8 cellular contexts compared by ENCODE assay signal in the genomic region with DNA sequence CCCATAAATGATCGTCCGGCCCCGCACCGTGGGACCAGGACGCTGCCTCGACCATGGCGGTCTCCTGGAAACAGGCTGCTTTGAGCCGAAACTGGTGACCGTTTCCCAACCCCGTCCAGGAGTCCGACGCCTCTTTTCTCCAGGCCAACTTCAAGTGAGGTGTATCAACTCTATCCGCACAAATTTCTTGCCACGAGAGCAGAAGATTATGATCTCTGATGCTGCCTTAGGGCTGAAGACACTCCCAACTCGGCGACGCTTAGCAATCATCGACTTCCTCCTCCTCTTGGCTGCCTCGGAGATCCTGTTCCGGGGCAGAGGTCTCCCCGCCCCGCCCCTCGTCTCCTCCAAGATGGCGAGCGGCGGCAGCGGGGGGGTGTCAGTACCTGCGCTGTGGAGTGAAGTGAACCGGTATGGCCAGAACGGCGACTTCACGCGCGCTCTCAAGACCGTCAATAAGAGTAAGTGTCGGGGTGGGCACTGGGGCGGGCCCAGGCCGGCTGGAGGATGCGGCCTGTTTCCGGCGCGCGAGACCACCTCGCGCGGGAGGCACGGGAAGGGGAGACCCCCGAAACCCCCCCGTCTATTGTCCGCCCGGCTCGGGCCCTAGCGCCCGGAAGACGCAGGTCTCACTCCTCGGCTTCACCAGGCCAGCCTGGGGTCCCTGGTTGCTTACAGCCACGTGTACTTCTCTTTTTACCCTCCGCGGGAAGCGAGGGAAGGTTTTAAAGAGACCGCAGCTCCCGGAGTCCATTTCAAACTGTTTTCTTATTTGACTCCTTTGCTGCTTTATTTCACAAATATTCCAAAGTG. TPM values are rescaled to one million over a fixed set of nuclear protein-coding genes. Genes with fewer than 3 reads are reported as not detected.
DNase-seq lines count a peak whose midpoint lies in the region; ATAC-seq and TF ChIP-seq lines count a peak whose summit lies in the region.

A gene with protein sequence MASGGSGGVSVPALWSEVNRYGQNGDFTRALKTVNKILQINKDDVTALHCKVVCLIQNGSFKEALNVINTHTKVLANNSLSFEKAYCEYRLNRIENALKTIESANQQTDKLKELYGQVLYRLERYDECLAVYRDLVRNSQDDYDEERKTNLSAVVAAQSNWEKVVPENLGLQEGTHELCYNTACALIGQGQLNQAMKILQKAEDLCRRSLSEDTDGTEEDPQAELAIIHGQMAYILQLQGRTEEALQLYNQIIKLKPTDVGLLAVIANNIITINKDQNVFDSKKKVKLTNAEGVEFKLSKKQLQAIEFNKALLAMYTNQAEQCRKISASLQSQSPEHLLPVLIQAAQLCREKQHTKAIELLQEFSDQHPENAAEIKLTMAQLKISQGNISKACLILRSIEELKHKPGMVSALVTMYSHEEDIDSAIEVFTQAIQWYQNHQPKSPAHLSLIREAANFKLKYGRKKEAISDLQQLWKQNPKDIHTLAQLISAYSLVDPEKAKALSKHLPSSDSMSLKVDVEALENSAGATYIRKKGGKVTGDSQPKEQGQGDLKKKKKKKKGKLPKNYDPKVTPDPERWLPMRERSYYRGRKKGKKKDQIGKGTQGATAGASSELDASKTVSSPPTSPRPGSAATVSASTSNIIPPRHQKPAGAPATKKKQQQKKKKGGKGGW (plus strand): TSS at position 334 of the 813 bp plus-strand sequence. CDS start 19 bp downstream, at position 353.

- BruUV-seq in Panc1 (replicated peaks; lab: Mats Ljungman, UMichigan) = no TSS peak

- H3K9me3 ChIP-seq in Panc1 (ENCODE audit: control insufficient read depth, insufficient read depth, low read depth, low read length) (no peaks in the 10 kb centered on the region), muscle layer of duodenum (ENCODE audit: control insufficient read depth in 1 of 2, low read length in 2 of 2) (no peaks in the 10 kb centered on the region)

- H3K4me1 ChIP-seq in Panc1 (ENCODE audit: control insufficient read depth, insufficient read depth, low read length) = peaks cover 15% of the 10 kb centered on the region; the same call in 1 of the 2 replicates
- peaks cover 14 to 37% of the 10 kb centered on the region in 2 donors for H3K4me1 ChIP-seq in muscle layer of duodenum (ENCODE audit: control insufficient read depth in 1 of 2, insufficient read depth in 2 of 2, low read length in 2 of 2)

- POLR2A ChIA-PET in Panc1 (lab: Charles Lee) = interaction anchor here (0.5 kb wide), 1 partner anchor 14 kb away, joined by 4 read pairs; no protein-coding TSS in a partner anchor

- peak; percentile 93 for ATAC-seq in GM21619 (IDR thresholded peaks at IDR 0.05; ENCODE audit: unreplicated experiment)
- ATAC-seq in Panc1 = peak; percentile 94
- ATAC-seq in esophagus mucosa = peak; percentile 97

- in situ Hi-C loops in Panc1 (cut with HindIII; ENCODE audit: low pct_unique_long_range_greater_than_20kb, low sequenced_read_pairs) = no loop called here

- TF ChIP-seq CTCF in Panc1 (IDR thresholded peaks at IDR 0.05) = no peak

- intact Hi-C loops in Panc1 (cut with micrococcal nuclease; ENCODE audit: unreplicated experiment) = no loop called here

- CTCF ChIA-PET in Panc1 (lab: Charles Lee) = no interaction called here

- H3K27ac ChIP-seq in Panc1 (ENCODE audit: low read length) = peak within 1 kb of the TSS; percentile 98
- H3K27ac ChIP-seq in muscle layer of duodenum (ENCODE audit: low read length) = peak within 1 kb of the TSS; percentile 95

- peak within 1 kb of the TSS; percentile 97 for H3K4me3 ChIP-seq in Jurkat, Clone E6-1 (ENCODE audit: low read length)
- H3K4me3 ChIP-seq in Panc1 (ENCODE audit: low read depth in 2 of 2, low read length in 2 of 2) (peak within 1 kb of the TSS; percentile 98 to 100), muscle layer of duodenum (ENCODE audit: low read depth in 1 of 2, low read length in 2 of 2) (peak within 1 kb of the TSS; percentile 95 to 100)

- DNase-seq in DMS153 treated with DMSO at 0.1 percent for 48 hours (lab: John Stamatoyannopoulos, UW; ENCODE audit: unreplicated experiment) = peak; percentile 59
- peak; percentile 86 for DNase-seq in Jurkat, Clone E6-1 (ENCODE audit: low read depth, low spot score)
- DNase-seq in Panc1 (ENCODE audit: low read depth, low spot score) = peak; percentile 15
- DNase-seq in activated T-cell treated with anti-CD3 and anti-CD28 coated beads, Interleukin-2, amount 50 U/mL, for 48 hours = peak; percentile 88 to 89
- peak; percentile 82 to 83 for DNase-seq in stimulated activated CD8-positive, alpha-beta memory T cell treated with anti-CD3 and anti-CD28 coated beads, Interleukin-7, amount 100 ng/mL, for 4 hours (ENCODE audit: low read depth in 2 of 2)

- H3K27me3 ChIP-seq in Panc1 (ENCODE audit: control insufficient read depth, insufficient read depth, low read length) (no peaks in the 10 kb centered on the region), muscle layer of duodenum (ENCODE audit: low read depth, low read length) (no peaks in the 10 kb centered on the region)

- H3K36me3 ChIP-seq in Panc1 (ENCODE audit: control insufficient read depth, insufficient read depth, low read length) (peaks cover 27% of the 10 kb centered on the region), muscle layer of duodenum (ENCODE audit: control insufficient read depth in 1 of 2, insufficient read depth in 2 of 2, low read length in 2 of 2) (peaks cover 8 to 15% of the 10 kb centered on the region in 2 donors)

RNA-seq across cellular contexts. Expression of the gene that starts here (rescaled TPM):
- polyA plus RNA-seq in Jurkat, Clone E6-1 (2012; ENCODE audit: insufficient read depth, insufficient read length) = 221 TPM
- total RNA-seq in Panc1 (2021; ENCODE audit: unreplicated experiment) = 82.4 TPM
- 47.3 TPM for polyA plus RNA-seq in Panc1 (2012; ENCODE audit: insufficient read length)
- 85.2 TPM for total RNA-seq in esophagus mucosa

Comparison
In these comparisons a context has a peak if more than half of its experiments do, and no peak if none do; other contexts are left out.
1. Peak in every context shown above with its lines: DNase-seq, ATAC-seq, H3K4me3 ChIP-seq and H3K27ac ChIP-seq.
2. DNase-seq: peak in every context shown above with its lines; median percentile 88 in activated T-cell treated with anti-CD3 and anti-CD28 coated beads, Interleukin-2, amount 50 U/mL, for 48 hours; 86 in Jurkat, Clone E6-1; 82 in stimulated activated CD8-positive, alpha-beta memory T cell treated with anti-CD3 and anti-CD28 coated beads, Interleukin-7, amount 100 ng/mL, for 4 hours; 59 in DMS153 treated with DMSO at 0.1 percent for 48 hours; 15 in Panc1.